In genomic region chr11:83330303-83330702, GRCh38 we compare ENCODE assay signal across 31 cellular contexts.
"Had no signal": no experiment of that assay in that cellular context is flagged by ENCODE, and none has a peak within 500 bp of the region (broad histone marks: within the 10 kb centered on the region; RNA-seq: fewer than 3 reads in every experiment).

No MANE protein-coding gene starts in this region.

- H3K36me3 ChIP-seq: adrenal gland, brain microvascular endothelial cell, breast epithelium had no signal

- H3K27ac ChIP-seq: adrenal gland, body of pancreas, brain microvascular endothelial cell, breast epithelium, VCaP had no signal

- H3K4me1 ChIP-seq: body of pancreas, breast epithelium had no signal

- ATAC-seq: activated CD8-positive, alpha-beta T cell treated with anti-CD3 and anti-CD28 coated beads for 36 hours; activated naive CD4-positive, alpha-beta T cell treated with anti-CD3 and anti-CD28 coated beads, Interleukin-2, amount 50 U/mL, for 72 hours; activated T-cell treated with anti-CD3 and anti-CD28 coated beads, Interleukin-2, amount 50 U/mL, for 4 hours; activated T-cell treated with anti-CD3 and anti-CD28 coated beads, Interleukin-2, amount 50 U/mL, for 72 hours; activated T-helper 17 cell treated with anti-CD3 and anti-CD28 coated beads, Interleukin-2, amount 50 U/mL, for 72 hours; body of pancreas had no signal

- H3K9me3 ChIP-seq: body of pancreas, breast epithelium had no signal

- H3K27me3 ChIP-seq: adrenal gland, body of pancreas, brain microvascular endothelial cell, breast epithelium had no signal

- H3K4me3 ChIP-seq: adrenal gland, body of pancreas, breast epithelium had no signal

- DNase-seq: activated B cell treated with CpG ODN at 0.5 μM for 24 hours; activated CD4-positive, alpha-beta memory T cell treated with anti-CD3 and anti-CD28 coated beads for 36 hours; activated CD4-positive, alpha-beta T cell treated with anti-CD3 and anti-CD28 coated beads for 4 hours; activated CD4-positive, alpha-beta T cell treated with anti-CD3 and anti-CD28 coated beads, Interleukin-2, amount 10 ng/mL, durations not matched to agents 24 days and 14 days; activated CD4-positive, alpha-beta T cell treated with anti-CD3 and anti-CD28 coated beads, Interleukin-2, amount 50 U/mL, for 1 hour; activated CD4-positive, alpha-beta T cell treated with anti-CD3 and anti-CD28 coated beads, Interleukin-2, amount 50 U/mL, for 4 hours; activated CD4-positive, CD25-positive, alpha-beta regulatory T cell treated with anti-CD3 and anti-CD28 coated beads, Interleukin-2, amount 50 U/mL, for 72 hours; activated CD8-positive, alpha-beta memory T cell treated with anti-CD3 and anti-CD28 coated beads, Interleukin-2, amount 50 U/mL, for 4 hours; activated CD8-positive, alpha-beta T cell treated with anti-CD3 and anti-CD28 coated beads for 36 hours; activated effector memory CD4-positive, alpha-beta T cell treated with anti-CD3 and anti-CD28 coated beads, Interleukin-2, amount 50 U/mL, for 16 hours; activated gamma-delta T cell treated with Interleukin-2 at 50 U/mL for 16 hours; activated naive CD4-positive, alpha-beta T cell; activated naive CD4-positive, alpha-beta T cell treated with anti-CD3 and anti-CD28 coated beads for 36 hours; activated naive CD4-positive, alpha-beta T cell treated with anti-CD3 and anti-CD28 coated beads, Interleukin-2, amount 50 U/mL, for 16 hours; activated naive CD8-positive, alpha-beta T cell treated with anti-CD3 and anti-CD28 coated beads for 36 hours; activated T-cell treated with anti-CD3 and anti-CD28 coated beads for 4 hours; activated T-cell treated with anti-CD3 and anti-CD28 coated beads, Interleukin-2, amount 50 U/mL, for 1 hour; activated T-cell treated with anti-CD3 and anti-CD28 coated beads, Interleukin-2, amount 50 U/mL, for 4 hours; activated T-cell treated with anti-CD3 and anti-CD28 coated beads, Interleukin-2, amount 50 U/mL, for 72 hours; adrenal gland; amniotic stem cell; aorta; body of pancreas; brain microvascular endothelial cell; central memory CD4-positive, alpha-beta T cell; T-helper 2 cell; T-helper 9 cell had no signal
